8 cellular contexts compared by ENCODE assay signal in genomic region chr16:89602273-89602951, GRCh38. TPM values are rescaled to one million over a fixed set of nuclear protein-coding genes. Genes with fewer than 3 reads are reported as not detected.
DNase-seq lines count a peak whose midpoint lies in the region; ATAC-seq, FAIRE-seq and TF ChIP-seq lines count a peak whose summit lies in the region.

No MANE protein-coding gene starts in this region.

- H3K27ac Mint-ChIP-seq in endodermal cell = no peak overlapping the region

- TF ChIP-seq CTCF in endodermal cell (conservative IDR thresholded peaks at IDR 0.05) (no peak), pancreas (IDR thresholded peaks at IDR 0.05) (no peak)

- H3K27ac ChIP-seq in endodermal cell (ENCODE audit: low read depth, low read length) = no peak overlapping the region
- no peak overlapping the region for H3K27ac ChIP-seq in pancreas

- no peak overlapping the region for H3K4me3 Mint-ChIP-seq in endodermal cell

- H3K9ac ChIP-seq in endodermal cell (ENCODE audit: extremely low read depth, low read length, poor library complexity, severe bottlenecking) = no peak overlapping the region

- H3K27me3 Mint-ChIP-seq in endodermal cell (ENCODE audit: insufficient read depth) = no peaks in the 10 kb centered on the region

- peak in 3 of 4 donors; percentile 35 to 72 (median 68) for ATAC-seq in pancreas
- no peak for ATAC-seq in HG02885 (IDR thresholded peaks at IDR 0.05; ENCODE audit: poor library complexity, unreplicated experiment)
- no peak for ATAC-seq in GM21381 (IDR thresholded peaks at IDR 0.05; ENCODE audit: unreplicated experiment)

- no peaks in the 10 kb centered on the region for H3K9me3 ChIP-seq in endodermal cell (ENCODE audit: control insufficient read depth, low read length)
- no peaks in the 10 kb centered on the region for H3K9me3 ChIP-seq in pancreas

- H3K36me3 ChIP-seq in endodermal cell (ENCODE audit: control insufficient read depth, insufficient read depth, low read length) (no peaks in the 10 kb centered on the region), pancreas (no peaks in the 10 kb centered on the region)

- H3K9me3 Mint-ChIP-seq in endodermal cell = no peaks in the 10 kb centered on the region

- FAIRE-seq in pancreas (lab: Jason Lieb, UNC) = no peak

- H3K4me3 ChIP-seq in endodermal cell (ENCODE audit: low read length) (no peak overlapping the region), pancreas (no peak overlapping the region)

- no peaks in the 10 kb centered on the region for H3K4me1 ChIP-seq in endodermal cell (ENCODE audit: control insufficient read depth, insufficient read depth, low read length)
- H3K4me1 ChIP-seq in pancreas = no peaks in the 10 kb centered on the region

- DNase-seq in GF-D8 (lab: John Stamatoyannopoulos, UW) = peak; percentile 18
- peak; percentile 73 for DNase-seq in NCI-H2171 treated with DMSO at 0.1 percent for 48 hours (lab: John Stamatoyannopoulos, UW)
- DNase-seq in activated CD8-positive, alpha-beta memory T cell treated with anti-CD3 and anti-CD28 coated beads for 24 hours = peak; percentile 86
- peak; percentile 87 for DNase-seq in endodermal cell
- DNase-seq in pancreas = peak in 1 of 6 donors; percentile 51
- DNase-seq in NCI-H2196 (lab: John Stamatoyannopoulos, UW; ENCODE audit: unreplicated experiment) = no peak

- H3K36me3 Mint-ChIP-seq in endodermal cell (ENCODE audit: low read depth) = no peaks in the 10 kb centered on the region

- peaks cover 7% of the 10 kb centered on the region for H3K4me1 Mint-ChIP-seq in endodermal cell

- H3K27me3 ChIP-seq in endodermal cell (ENCODE audit: control insufficient read depth, insufficient read depth, low read length, poor library complexity, severe bottlenecking) = no peaks in the 10 kb centered on the region
- no peaks in the 10 kb centered on the region for H3K27me3 ChIP-seq in pancreas

- intact Hi-C loops in pancreas (cut with DNase I) = no loop called here

- WGBS in endodermal cell (ENCODE audit: insufficient coverage in 1 of 2, insufficient read length in 1 of 2), 2 experiments = 10 to 35% methylated on average over 6 to 22 of the region's 22 CpGs
- 37 to 41% methylated on average over 21 to 22 of the region's 22 CpGs for WGBS in pancreas, 2 donors

RNA-seq across cellular contexts. Expression of gene DPEP1, which starts 11.0 kb away (rescaled TPM):
- 1 to 10 TPM in 1 of 2 donors, under 1 TPM in 1; 0.88 to 3.2 TPM for total RNA-seq in endodermal cell
- 1.8 TPM for polyA plus RNA-seq in endodermal cell (2013, experiment 1 of 2)
- polyA plus RNA-seq in endodermal cell (2013, experiment 2 of 2) = 1.0 TPM
- total RNA-seq in pancreas = 100 to 1,000 TPM; 109 to 168 (median 125) TPM
- polyA plus RNA-seq in pancreas = 100 to 1,000 TPM; 114 to 149 TPM

RNA-seq across cellular contexts. Expression of gene CPNE7, which starts 26.9 kb away (rescaled TPM):
- total RNA-seq in endodermal cell (1 to 10 TPM; 1.5 to 2.1 TPM), pancreas (1 to 10 TPM in 2 of 6 donors, under 1 TPM in 4; 0.12 to 1.6 (median 0.70) TPM)
- polyA plus RNA-seq in endodermal cell (2013, experiment 1 of 2) = 5.8 TPM
- polyA plus RNA-seq in endodermal cell (2013, experiment 2 of 2) = 3.4 TPM
- polyA plus RNA-seq in pancreas = 1 to 10 TPM; 3.8 to 4.5 TPM

RNA-seq across cellular contexts. Expression of gene RPL13, which starts 41.9 kb away (rescaled TPM):
- 1,000 to 10,000 TPM; 1,911 to 2,019 TPM for total RNA-seq in endodermal cell
- 2,841 TPM for polyA plus RNA-seq in endodermal cell (2013, experiment 1 of 2)
- polyA plus RNA-seq in endodermal cell (2013, experiment 2 of 2) = 2,695 TPM
- 1,000 to 10,000 TPM; 1,297 to 2,529 (median 1,763) TPM for total RNA-seq in pancreas
- 1,000 to 10,000 TPM; 3,226 to 6,500 TPM for polyA plus RNA-seq in pancreas

RNA-seq across cellular contexts. Expression of gene CHMP1A, which starts 55.1 kb away (rescaled TPM):
- total RNA-seq in endodermal cell (100 to 1,000 TPM; 104 to 106 TPM), pancreas (10 to 100 TPM; 27.6 to 54.4 (median 30.6) TPM)
- polyA plus RNA-seq in endodermal cell (2013, experiment 1 of 2) = 52.5 TPM
- polyA plus RNA-seq in endodermal cell (2013, experiment 2 of 2) = 50.6 TPM
- polyA plus RNA-seq in pancreas = 10 to 100 TPM; 54.2 to 71.4 TPM

RNA-seq across cellular contexts. Expression of gene SPATA33, which starts 55.2 kb away (rescaled TPM):
- 10 to 100 TPM; 21.8 to 28.7 TPM for total RNA-seq in endodermal cell
- polyA plus RNA-seq in endodermal cell (2013, experiment 1 of 2) = 19.6 TPM
- polyA plus RNA-seq in endodermal cell (2013, experiment 2 of 2) = 16.8 TPM
- 1 to 10 TPM; 2.4 to 6.3 (median 3.3) TPM for total RNA-seq in pancreas
- polyA plus RNA-seq in pancreas = 1 to 10 TPM; 8.3 to 9.3 TPM

Comparison
In these comparisons a context has a peak if more than half of its experiments do, and no peak if none do; other contexts are left out.
1. ATAC-seq: peak in pancreas (3 of 4); none in HG02885 (single experiment) and GM21381 (single experiment).
2. RNA of gene DPEP1, which starts 11.0 kb away (total RNA-seq): 109 to 168 TPM in pancreas; 0.88 to 3.2 TPM in endodermal cell; every median in the first group is over 10 times any median in the second.